Comparison of ENCODE assay signal across 8 cellular contexts in genomic region chr6:4774715-4775590, GRCh38. TPM values are rescaled to one million over a fixed set of nuclear protein-coding genes. Genes with fewer than 3 reads are reported as not detected.
DNase-seq lines count a peak whose midpoint lies in the region; ATAC-seq and TF ChIP-seq lines count a peak whose summit lies in the region.

No MANE protein-coding gene starts in this region.

- H3K9me3 Mint-ChIP-seq in endothelial cell (ENCODE audit: unreplicated experiment) = peaks cover 4% of the 10 kb centered on the region

- 6 to 11% methylated on average over 34 to 38 of the region's 55 CpGs for WGBS in upper lobe of left lung, 2 donors

- H3K36me3 Mint-ChIP-seq in endothelial cell (ENCODE audit: low read depth, unreplicated experiment) = peaks cover 23% of the 10 kb centered on the region

- H3K9me3 ChIP-seq in muscle layer of colon (ENCODE audit: low read length) (no peaks in the 10 kb centered on the region), upper lobe of left lung (no peaks in the 10 kb centered on the region)

- H3K4me3 ChIP-seq in BJ (ENCODE audit: low read depth, low read length) (peak overlapping the region; percentile 44), muscle layer of colon (ENCODE audit: low read depth in 1 of 2, low read length in 2 of 2) (peak overlapping the region; percentile 33 to 54), upper lobe of left lung (peak overlapping the region; percentile 35 to 91 (median 77))

- DNase-seq in BJ (ENCODE audit: low read depth) (no peak), endothelial cell (ENCODE audit: low spot score) (peak; percentile 37), upper lobe of left lung (peak; percentile 31 to 38), SIG-M5 (lab: John Stamatoyannopoulos, UW) (no peak), OCI-M2 (lab: John Stamatoyannopoulos, UW; ENCODE audit: unreplicated experiment) (no peak)
- DNase-seq in activated CD4-positive, alpha-beta T cell treated with anti-CD3 and anti-CD28 coated beads for 4 hours = peak; percentile 11 to 16

- H3K36me3 ChIP-seq in BJ (ENCODE audit: control insufficient read depth, insufficient read depth, low read length) (no peaks in the 10 kb centered on the region), muscle layer of colon (ENCODE audit: insufficient read depth, low read length) (no peaks in the 10 kb centered on the region), upper lobe of left lung (no peaks in the 10 kb centered on the region)

- peaks cover 11% of the 10 kb centered on the region for H3K4me1 ChIP-seq in muscle layer of colon (ENCODE audit: insufficient read depth, low read length)
- peaks cover 4 to 22% (median 11%) of the 10 kb centered on the region in 4 donors for H3K4me1 ChIP-seq in upper lobe of left lung

- H3K9ac ChIP-seq in muscle layer of colon (ENCODE audit: low read length) = peak overlapping the region; percentile 1

- H3K27ac Mint-ChIP-seq in endothelial cell (ENCODE audit: unreplicated experiment) = peak overlapping the region; percentile 72

- H3K4me1 Mint-ChIP-seq in endothelial cell (ENCODE audit: unreplicated experiment) = peaks cover 21% of the 10 kb centered on the region

- POLR2A ChIA-PET in BJ (lab: Charles Lee) = no interaction called here

- H3K27ac ChIP-seq in muscle layer of colon (ENCODE audit: low read depth, low read length) (peak overlapping the region; percentile 10), upper lobe of left lung (peak overlapping the region; percentile 68 to 93 (median 76))

- H3K27me3 Mint-ChIP-seq in endothelial cell (ENCODE audit: unreplicated experiment) = peaks cover 15% of the 10 kb centered on the region

- TF ChIP-seq CTCF in BJ (IDR thresholded peaks at IDR 0.05; ENCODE audit: insufficient read depth, low read depth, low read length) (no peak), endothelial cell (IDR thresholded peaks at IDR 0.05; ENCODE audit: unreplicated experiment) (no peak), upper lobe of left lung (IDR thresholded peaks at IDR 0.05) (no peak)

- no peak for TF ChIP-seq EP300 in upper lobe of left lung (IDR thresholded peaks at IDR 0.05)

- ATAC-seq in HG03025 (IDR thresholded peaks at IDR 0.05; ENCODE audit: low FRiP score, unreplicated experiment) (peak; percentile 0), upper lobe of left lung (ENCODE audit: low FRiP score in 2 of 2) (peak; percentile 18 to 69)

- CTCF ChIA-PET in BJ (lab: Yijun Ruan, JAX) = no interaction called here

- TF ChIP-seq POLR2A in upper lobe of left lung (IDR thresholded peaks at IDR 0.05) = peak in 1 of 4 donors; percentile 34

- H3K4me3 Mint-ChIP-seq in endothelial cell (ENCODE audit: unreplicated experiment) = peak overlapping the region; percentile 92

- H3K27me3 ChIP-seq in BJ (ENCODE audit: control insufficient read depth, insufficient read depth, low read length) (peaks cover 5% of the 10 kb centered on the region; the same call in 1 of the 2 replicates), muscle layer of colon (ENCODE audit: control insufficient read depth in 1 of 2, insufficient read depth in 2 of 2, low read length in 2 of 2) (no peaks in the 10 kb centered on the region), upper lobe of left lung (no peaks in the 10 kb centered on the region)

RNA-seq across cellular contexts. Expression of gene CDYL, which starts 1.3 kb away (rescaled TPM):
- 21.6 and 21.9 TPM in 2 replicates for polyA plus RNA-seq in BJ (2011; rRNA removed)
- 46.0 and 47.1 TPM in 2 replicates for polyA minus RNA-seq in BJ (2011; rRNA and poly(A)+ RNA removed)
- total RNA-seq in endothelial cell (ENCODE audit: unreplicated experiment) (66.7 TPM), upper lobe of left lung (10 to 100 TPM; 17.6 to 48.9 (median 32.9) TPM)

Comparison
In these comparisons a context has a peak if more than half of its experiments do, and no peak if none do; other contexts are left out.
1. DNase-seq: peak in activated CD4-positive, alpha-beta T cell treated with anti-CD3 and anti-CD28 coated beads for 4 hours (2 of 2), endothelial cell (single experiment) and upper lobe of left lung (2 of 2); none in BJ (single experiment), SIG-M5 (single experiment) and OCI-M2 (single experiment).
2. Peak in every context shown above with its lines, with median percentiles within 50 percentile points of each other: H3K4me3 ChIP-seq.